8 cellular contexts compared by ENCODE assay signal in genomic region chr7:103297837-103298179, GRCh38. TPM values are rescaled to one million over a fixed set of nuclear protein-coding genes. Genes with fewer than 3 reads are reported as not detected.
DNase-seq lines count a peak whose midpoint lies in the region; ATAC-seq and TF ChIP-seq lines count a peak whose summit lies in the region.

No MANE protein-coding gene starts in this region.

- H3K27me3 ChIP-seq in A673 (replicated peaks; ENCODE audit: insufficient read depth, low read depth, low read length, poor library complexity) (no peaks in the 10 kb centered on the region), tibial artery (no peaks in the 10 kb centered on the region)

- no peaks in the 10 kb centered on the region for H3K27me3 Mint-ChIP-seq in activated CD4-positive, alpha-beta memory T cell treated with anti-CD3 and anti-CD28 coated beads for 36 hours
- peaks cover 0 to 5% (median 3%) of the 10 kb centered on the region in 3 donors for H3K27me3 Mint-ChIP-seq in immature natural killer cell (ENCODE audit: low read depth in 3 of 3)

- H3K4me1 ChIP-seq in A673 (ENCODE audit: insufficient read depth, low read length, poor library complexity, severe bottlenecking) (peaks cover 4% of the 10 kb centered on the region), tibial artery (peaks cover 0 to 24% (median 16%) of the 10 kb centered on the region in 4 donors)

- TF ChIP-seq CTCF in A673 (conservative IDR thresholded peaks at IDR 0.05; ENCODE audit: low read depth, low read length) (no peak), tibial artery (IDR thresholded peaks at IDR 0.05) (no peak)

- peaks cover 39% of the 10 kb centered on the region for H3K4me1 Mint-ChIP-seq in activated CD4-positive, alpha-beta memory T cell treated with anti-CD3 and anti-CD28 coated beads for 36 hours (ENCODE audit: low read depth)
- H3K4me1 Mint-ChIP-seq in immature natural killer cell = peaks cover 23 to 49% of the 10 kb centered on the region in 2 donors

- peak overlapping the region; percentile 78 for H3K27ac ChIP-seq in A673 (ENCODE audit: low read depth, low read length, poor library complexity, severe bottlenecking)
- peak overlapping the region; percentile 90 to 91 for H3K27ac ChIP-seq in tibial artery

- peak; percentile 19 for ATAC-seq in GM21619 (IDR thresholded peaks at IDR 0.05; ENCODE audit: unreplicated experiment)
- no peak for ATAC-seq in left colon

- peak overlapping the region; percentile 75 for H3K27ac Mint-ChIP-seq in activated CD4-positive, alpha-beta memory T cell treated with anti-CD3 and anti-CD28 coated beads for 36 hours
- peak overlapping the region; percentile 90 to 93 (median 92) for H3K27ac Mint-ChIP-seq in immature natural killer cell

- no TSS peak for BruUV-seq in A673 (replicated peaks; lab: Mats Ljungman, UMichigan)

- peak overlapping the region; percentile 94 for H3K4me3 ChIP-seq in A673 (ENCODE audit: low read depth, low read length, poor library complexity, severe bottlenecking)
- H3K4me3 ChIP-seq in tibial artery = peak overlapping the region; percentile 90 to 91

- POLR2A ChIA-PET in A673 (lab: Charles Lee; ENCODE audit: low non-redundant PET) = no interaction called here
- POLR2A ChIA-PET in activated CD4-positive, alpha-beta memory T cell treated with anti-CD3 and anti-CD28 coated beads for 36 hours (lab: Charles Lee) = no interaction called here

- peak overlapping the region; percentile 80 for H3K4me3 Mint-ChIP-seq in activated CD4-positive, alpha-beta memory T cell treated with anti-CD3 and anti-CD28 coated beads for 36 hours
- H3K4me3 Mint-ChIP-seq in immature natural killer cell = peak overlapping the region; percentile 87 to 89 (median 89)

- H3K9me3 ChIP-seq in A673 (ENCODE audit: low read depth, low read length, poor library complexity, severe bottlenecking) (no peaks in the 10 kb centered on the region), tibial artery (no peaks in the 10 kb centered on the region)

- no peaks in the 10 kb centered on the region for H3K9me3 Mint-ChIP-seq in activated CD4-positive, alpha-beta memory T cell treated with anti-CD3 and anti-CD28 coated beads for 36 hours
- no peaks in the 10 kb centered on the region for H3K9me3 Mint-ChIP-seq in immature natural killer cell

- CTCF ChIA-PET in A673 (lab: Charles Lee) = no interaction called here
- CTCF ChIA-PET in activated CD4-positive, alpha-beta memory T cell treated with anti-CD3 and anti-CD28 coated beads for 36 hours (lab: Charles Lee) = interaction anchor here (1.8 to 3.5 kb wide), 3 partner anchors 15 to 111 kb away, joined by 5 to 24 read pairs (median 12); no protein-coding TSS in a partner anchor

- peaks cover 19% of the 10 kb centered on the region for H3K36me3 Mint-ChIP-seq in activated CD4-positive, alpha-beta memory T cell treated with anti-CD3 and anti-CD28 coated beads for 36 hours
- peaks cover 0 to 18% (median 4%) of the 10 kb centered on the region in 3 donors for H3K36me3 Mint-ChIP-seq in immature natural killer cell

- intact Hi-C loops in A673 (cut with micrococcal nuclease; ENCODE audit: unreplicated experiment) (loop anchor here (5.0 kb wide), 1 partner anchor 109 kb away; no protein-coding TSS in a partner anchor), tibial artery (cut with DNase I; ENCODE audit: low total_unique reads) (loop anchor here (5.0 kb wide), 1 partner anchor 151 kb away; the partner anchor contains the start of gene NAPEPLD), left colon (cut with DNase I, micrococcal nuclease) (no loop called here)
- intact Hi-C loops in activated CD4-positive, alpha-beta memory T cell treated with anti-CD3 and anti-CD28 coated beads for 36 hours (cut with micrococcal nuclease) = loop anchor here (1.0 kb wide), 3 partner anchors 18 to 109 kb away; partner anchors contain the start of gene PSMC2

- DNase-seq in A673 (ENCODE audit: low spot score) (no peak), immature natural killer cell (no peak), tibial artery (no peak), NCI-H2171 (lab: John Stamatoyannopoulos, UW) (no peak), left colon (no peak), NCI-H82 (lab: John Stamatoyannopoulos, UW) (no peak)
- no peak for DNase-seq in activated CD4-positive, alpha-beta memory T cell treated with anti-CD3 and anti-CD28 coated beads for 36 hours

- peaks cover 38% of the 10 kb centered on the region for H3K36me3 ChIP-seq in A673 (ENCODE audit: insufficient read depth, low read length, poor library complexity, severe bottlenecking)
- H3K36me3 ChIP-seq in tibial artery = peaks cover 33 to 38% (median 36%) of the 10 kb centered on the region in 3 donors

RNA-seq across cellular contexts. Expression of gene PMPCB, which starts 0.6 kb away (rescaled TPM):
- 66.8 and 71.7 TPM in 2 replicates for total RNA-seq in A673 (2021)
- 10 to 100 TPM; 81.9 to 85.0 TPM for total RNA-seq in activated CD4-positive, alpha-beta memory T cell treated with anti-CD3 and anti-CD28 coated beads for 36 hours
- 10 to 100 TPM; 43.0 to 60.7 (median 54.8) TPM for polyA plus RNA-seq in immature natural killer cell
- 10 to 100 TPM; 63.2 to 63.6 TPM for total RNA-seq in left colon

RNA-seq across cellular contexts. Expression of gene DNAJC2, which starts 46.8 kb away (rescaled TPM):
- total RNA-seq in A673 (2021) (59.6 and 76.8 TPM in 2 replicates), left colon (10 to 100 TPM; 19.4 to 19.5 TPM)
- 10 to 100 TPM; 51.1 to 51.5 TPM for total RNA-seq in activated CD4-positive, alpha-beta memory T cell treated with anti-CD3 and anti-CD28 coated beads for 36 hours
- 10 to 100 TPM in 2 of 3 donors, 1 to 10 TPM in 1; 6.8 to 23.2 (median 15.1) TPM for polyA plus RNA-seq in immature natural killer cell

RNA-seq across cellular contexts. Expression of gene PSMC2, which starts 49.6 kb away (rescaled TPM):
- total RNA-seq in A673 (2021) = 303 and 333 TPM in 2 replicates
- total RNA-seq in activated CD4-positive, alpha-beta memory T cell treated with anti-CD3 and anti-CD28 coated beads for 36 hours = 100 to 1,000 TPM; 161 to 165 TPM
- polyA plus RNA-seq in immature natural killer cell = 100 to 1,000 TPM; 115 to 185 (median 126) TPM
- total RNA-seq in left colon = 10 to 100 TPM; 64.6 to 70.2 TPM

Comparison
In these comparisons a context has a peak if more than half of its experiments do, and no peak if none do; other contexts are left out.
1. intact Hi-C loops: an anchor here in A673 (5.0 kb wide), activated CD4-positive, alpha-beta memory T cell treated with anti-CD3 and anti-CD28 coated beads for 36 hours (1.0 kb wide) and tibial artery (5.0 kb wide); none called in left colon.